ENCODE assay signal across 1 cellular context in the genomic region with DNA sequence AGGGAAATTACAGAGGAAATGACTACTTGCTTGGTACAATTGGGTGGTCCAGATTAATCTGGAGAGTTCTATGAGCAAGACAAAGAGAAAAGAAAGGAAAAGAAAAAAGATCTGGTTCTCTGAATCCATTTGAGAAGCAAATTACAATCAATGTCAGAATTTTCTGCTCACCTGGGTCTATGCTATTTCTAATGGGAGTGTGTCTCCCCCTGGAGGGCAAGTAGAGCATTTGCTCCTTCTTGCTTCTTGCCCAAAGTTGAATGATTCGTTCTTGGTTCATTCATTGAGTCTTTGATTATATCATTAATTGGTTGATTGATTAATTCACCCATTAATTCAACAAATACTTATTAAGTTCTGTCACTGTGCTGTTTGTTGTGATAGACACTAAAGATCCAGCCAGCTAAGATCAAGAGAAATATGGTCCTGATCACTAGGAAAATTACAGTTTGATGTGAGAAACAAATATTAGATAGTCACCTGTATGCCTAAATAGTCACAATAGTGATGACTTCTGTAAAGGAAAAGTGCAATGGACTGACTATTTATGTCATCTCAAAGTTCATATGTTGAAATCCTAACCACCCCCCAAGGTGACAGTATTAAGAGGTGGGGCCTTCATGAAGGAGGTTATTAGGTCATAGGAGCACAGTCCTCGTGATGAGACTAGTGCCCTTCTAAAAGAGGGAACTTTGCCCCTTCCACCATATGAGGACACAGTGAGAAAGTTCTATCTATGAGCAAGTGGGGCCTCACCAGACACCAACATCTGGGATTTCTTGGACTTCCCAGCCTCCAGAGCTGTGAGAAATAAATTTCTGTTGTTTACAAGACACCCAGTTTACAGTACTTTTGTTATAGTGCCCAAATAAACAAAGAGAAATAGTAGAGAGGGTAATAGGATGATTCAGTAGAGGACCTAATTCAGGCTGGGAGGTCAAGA.
TF ChIP-seq lines count a peak whose summit lies in the region.

No MANE protein-coding gene starts in this region.

TF ChIP-seq in neural cell, 6 proteins besides CTCF, POLR2A, EP300 and RAD21:
- TF ChIP-seq, protein P1, sequence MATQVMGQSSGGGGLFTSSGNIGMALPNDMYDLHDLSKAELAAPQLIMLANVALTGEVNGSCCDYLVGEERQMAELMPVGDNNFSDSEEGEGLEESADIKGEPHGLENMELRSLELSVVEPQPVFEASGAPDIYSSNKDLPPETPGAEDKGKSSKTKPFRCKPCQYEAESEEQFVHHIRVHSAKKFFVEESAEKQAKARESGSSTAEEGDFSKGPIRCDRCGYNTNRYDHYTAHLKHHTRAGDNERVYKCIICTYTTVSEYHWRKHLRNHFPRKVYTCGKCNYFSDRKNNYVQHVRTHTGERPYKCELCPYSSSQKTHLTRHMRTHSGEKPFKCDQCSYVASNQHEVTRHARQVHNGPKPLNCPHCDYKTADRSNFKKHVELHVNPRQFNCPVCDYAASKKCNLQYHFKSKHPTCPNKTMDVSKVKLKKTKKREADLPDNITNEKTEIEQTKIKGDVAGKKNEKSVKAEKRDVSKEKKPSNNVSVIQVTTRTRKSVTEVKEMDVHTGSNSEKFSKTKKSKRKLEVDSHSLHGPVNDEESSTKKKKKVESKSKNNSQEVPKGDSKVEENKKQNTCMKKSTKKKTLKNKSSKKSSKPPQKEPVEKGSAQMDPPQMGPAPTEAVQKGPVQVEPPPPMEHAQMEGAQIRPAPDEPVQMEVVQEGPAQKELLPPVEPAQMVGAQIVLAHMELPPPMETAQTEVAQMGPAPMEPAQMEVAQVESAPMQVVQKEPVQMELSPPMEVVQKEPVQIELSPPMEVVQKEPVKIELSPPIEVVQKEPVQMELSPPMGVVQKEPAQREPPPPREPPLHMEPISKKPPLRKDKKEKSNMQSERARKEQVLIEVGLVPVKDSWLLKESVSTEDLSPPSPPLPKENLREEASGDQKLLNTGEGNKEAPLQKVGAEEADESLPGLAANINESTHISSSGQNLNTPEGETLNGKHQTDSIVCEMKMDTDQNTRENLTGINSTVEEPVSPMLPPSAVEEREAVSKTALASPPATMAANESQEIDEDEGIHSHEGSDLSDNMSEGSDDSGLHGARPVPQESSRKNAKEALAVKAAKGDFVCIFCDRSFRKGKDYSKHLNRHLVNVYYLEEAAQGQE (IDR thresholded peaks at IDR 0.05; ENCODE audit: borderline replicate concordance), result no peak
- peak; percentile 84 for TF ChIP-seq SMC3 (conservative IDR thresholded peaks at IDR 0.05; ENCODE audit: poor library complexity)
- no peak for TF ChIP-seq EZH2 (IDR thresholded peaks at IDR 0.05; ENCODE audit: borderline replicate concordance, insufficient read depth, low read length, poor library complexity, severe bottlenecking)
